Comparison of ENCODE assay signal across 35 cellular contexts in genomic region chr12:130493951-130494350, GRCh38.
"Had no signal": no experiment of that assay in that cellular context is flagged by ENCODE, and none has a peak within 500 bp of the region (broad histone marks: within the 10 kb centered on the region; RNA-seq: fewer than 3 reads in every experiment).

No MANE protein-coding gene starts in this region.

- H3K9me3 ChIP-seq: MG63 had no signal

- H3K27me3 ChIP-seq: MG63 had no signal

- H3K4me2 ChIP-seq: KMS-11 had no signal

- H3K9ac ChIP-seq: KMS-11 had no signal

- H3K27ac ChIP-seq: KMS-11 had no signal

- H3K4me3 ChIP-seq: MG63 had no signal

- H3K36me3 ChIP-seq: MG63 had no signal

- DNase-seq: Karpas-422, Kasumi-1, KG1, MG63, MM.1S, MV-4-11, NCI-H1048, NCI-H1092, NCI-H1092 treated with DMSO at 0.1 percent for 48 hours, NCI-H1105, NCI-H1105 treated with DMSO at 0.1 percent for 48 hours, NCI-H1417, NCI-H1417 treated with DMSO at 0.1 percent for 48 hours, NCI-H1436, NCI-H1436 treated with DMSO at 0.1 percent for 48 hours, NCI-H146, NCI-H1694, NCI-H1694 treated with DMSO at 0.1 percent for 48 hours, NCI-H187, NCI-H187 treated with DMSO at 0.1 percent for 48 hours, NCI-H1930, NCI-H2029, NCI-H2029 treated with DMSO at 0.1 percent for 48 hours, NCI-H2081, NCI-H2081 treated with DMSO at 0.1 percent for 48 hours, NCI-H2107, NCI-H2171, NCI-H2171 treated with DMSO at 0.1 percent for 48 hours, NCI-H2227 treated with DMSO at 0.1 percent for 48 hours, NCI-H226, NCI-H345, NCI-H446, NCI-H446 treated with DMSO at 0.1 percent for 48 hours, NCI-H510A had no signal
